18 cellular contexts compared by ENCODE assay signal in the genomic region with DNA sequence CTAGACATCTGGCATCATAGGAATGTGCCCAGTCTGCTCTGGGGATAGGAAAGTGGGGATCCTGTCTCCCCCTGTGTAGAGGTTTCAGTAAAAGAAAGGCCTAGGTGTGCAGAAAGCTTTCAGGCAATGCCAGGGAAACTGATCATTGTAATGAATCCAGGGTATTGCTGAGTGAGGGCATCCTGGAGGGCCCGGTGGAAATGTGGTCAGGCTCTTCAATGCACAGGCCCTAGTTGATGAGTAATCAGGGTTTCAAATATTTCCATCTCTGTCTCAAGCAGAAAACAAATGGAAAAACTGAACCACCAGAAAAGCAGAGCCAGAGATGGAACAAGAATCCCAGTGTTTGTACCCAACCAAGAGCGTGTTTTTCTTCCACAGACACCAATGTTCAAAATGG. TPM values are rescaled to one million over a fixed set of nuclear protein-coding genes. Genes with fewer than 3 reads are reported as not detected.
DNase-seq lines count a peak whose midpoint lies in the region; ATAC-seq, FAIRE-seq and TF ChIP-seq lines count a peak whose summit lies in the region.
"Had no signal": no experiment of that assay in that cellular context is flagged by ENCODE, and none has a peak within 500 bp of the region (broad histone marks: within the 10 kb centered on the region; RNA-seq: fewer than 3 reads in every experiment).

No MANE protein-coding gene starts in this region.

- H3K4me2 ChIP-seq in neural progenitor cell: no peak overlapping the region

- peaks cover 3% of the 10 kb centered on the region for H3K27me3 ChIP-seq in neural progenitor cell

- H3K36me3 Mint-ChIP-seq in activated T-cell treated with anti-CD3 and anti-CD28 coated beads, Interleukin-2, amount 50 U/mL, for 24 hours (ENCODE audit: low read depth): peaks cover 68% of the 10 kb centered on the region
- no peaks in the 10 kb centered on the region for H3K36me3 Mint-ChIP-seq in neural progenitor cell

- peak overlapping the region; percentile 99 for H3K27ac Mint-ChIP-seq in activated T-cell treated with anti-CD3 and anti-CD28 coated beads, Interleukin-2, amount 50 U/mL, for 24 hours
- no peak overlapping the region for H3K27ac Mint-ChIP-seq in neural progenitor cell

- no peaks in the 10 kb centered on the region for H3K4me1 ChIP-seq in neural progenitor cell
- H3K4me1 ChIP-seq: pancreas had no signal

- peak; percentile 38 to 45 for DNase-seq in stimulated activated CD8-positive, alpha-beta memory T cell treated with anti-CD3 and anti-CD28 coated beads, Interleukin-7, amount 100 ng/mL, for 4 hours (ENCODE audit: low read depth in 2 of 2)
- DNase-seq in stimulated activated CD8-positive, alpha-beta memory T cell treated with anti-CD3 and anti-CD28 coated beads, Interleukin-4, amount 100 ng/mL, for 48 hours: no peak
- peak; percentile 62 for DNase-seq in activated T-cell treated with anti-CD3 and anti-CD28 coated beads, Interleukin-2, amount 50 U/mL, for 24 hours
- DNase-seq in iris pigment epithelial cell (ENCODE audit: low read depth) (peak; percentile 11), urothelium cell line (ENCODE audit: low spot score) (peak; percentile 8), neural progenitor cell (ENCODE audit: low spot score) (no peak), NCI-H345 treated with DMSO at 0.1 percent for 48 hours (lab: John Stamatoyannopoulos, UW; ENCODE audit: unreplicated experiment) (no peak)
- DNase-seq: DMS79 treated with DMSO at 0.1 percent for 48 hours, GOT3, mesendoderm, NCI-H2029 treated with DMSO at 0.1 percent for 48 hours, pancreas, SHP77 treated with DMSO at 0.1 percent for 48 hours had no signal

- H3K9me3 Mint-ChIP-seq in activated T-cell treated with anti-CD3 and anti-CD28 coated beads, Interleukin-2, amount 50 U/mL, for 24 hours: no peaks in the 10 kb centered on the region
- H3K9me3 Mint-ChIP-seq in neural progenitor cell: no peaks in the 10 kb centered on the region

- peaks cover 83% of the 10 kb centered on the region for H3K4me1 Mint-ChIP-seq in activated T-cell treated with anti-CD3 and anti-CD28 coated beads, Interleukin-2, amount 50 U/mL, for 24 hours (ENCODE audit: low read depth)
- H3K4me1 Mint-ChIP-seq in neural progenitor cell: peaks cover 4% of the 10 kb centered on the region

- no peaks in the 10 kb centered on the region for H3K79me2 ChIP-seq in neural progenitor cell (ENCODE audit: low read depth)

- no peak overlapping the region for H3K4me3 ChIP-seq in neural progenitor cell
- H3K4me3 ChIP-seq: GM12878, pancreas had no signal

- no peaks in the 10 kb centered on the region for H3F3A ChIP-seq in neural progenitor cell (ENCODE audit: low read depth)

- H3K4me3 Mint-ChIP-seq in activated T-cell treated with anti-CD3 and anti-CD28 coated beads, Interleukin-2, amount 50 U/mL, for 24 hours: peak overlapping the region; percentile 99
- no peak overlapping the region for H3K4me3 Mint-ChIP-seq in neural progenitor cell

- H4K20me1 ChIP-seq in neural progenitor cell (ENCODE audit: low read depth): no peaks in the 10 kb centered on the region

- FAIRE-seq in urothelium cell line (lab: Jason Lieb, UNC): no peak
- FAIRE-seq: colon, GM12878, pancreas had no signal

- H2AFZ ChIP-seq in neural progenitor cell (replicated peaks): no peak overlapping the region

- H3K27ac ChIP-seq in neural progenitor cell: no peak overlapping the region
- H3K27ac ChIP-seq: pancreas had no signal

- no peak overlapping the region for H3K9ac ChIP-seq in neural progenitor cell

- no peaks in the 10 kb centered on the region for H3K36me3 ChIP-seq in neural progenitor cell
- H3K36me3 ChIP-seq: pancreas had no signal

- no peaks in the 10 kb centered on the region for H3K27me3 Mint-ChIP-seq in activated T-cell treated with anti-CD3 and anti-CD28 coated beads, Interleukin-2, amount 50 U/mL, for 24 hours
- peaks cover 13% of the 10 kb centered on the region for H3K27me3 Mint-ChIP-seq in neural progenitor cell (ENCODE audit: insufficient read depth, low read depth)

- TF ChIP-seq CTCF in neural progenitor cell (IDR thresholded peaks at IDR 0.05): no peak

- no peak for ATAC-seq in GM18870 (IDR thresholded peaks at IDR 0.05; ENCODE audit: unreplicated experiment)
- ATAC-seq: GM12878, pancreas had no signal

- H3K9me3 ChIP-seq in neural progenitor cell (ENCODE audit: low read depth): no peaks in the 10 kb centered on the region
- H3K9me3 ChIP-seq: pancreas had no signal

RNA-seq across cellular contexts. Expression of a gene that starts 2.0 kb away (rescaled TPM):
- total RNA-seq in neural progenitor cell (ENCODE audit: low replicate concordance): not detected in 2 replicates
- total RNA-seq: fibroblast of lung, LHCN-M2 had no signal

RNA-seq across cellular contexts. Expression of a gene that starts 35.9 kb away (rescaled TPM):
- total RNA-seq in neural progenitor cell (ENCODE audit: low replicate concordance): not detected in 2 replicates
- total RNA-seq: fibroblast of lung, LHCN-M2 had no signal

RNA-seq across cellular contexts. Expression of a gene that starts 37.6 kb away (rescaled TPM):
- total RNA-seq in neural progenitor cell (ENCODE audit: low replicate concordance): not detected in 2 replicates
- total RNA-seq: fibroblast of lung, LHCN-M2 had no signal

RNA-seq across cellular contexts. Expression of a gene that starts 42.5 kb away (rescaled TPM):
- 1.9 and 2.3 TPM in 2 replicates for total RNA-seq in neural progenitor cell (ENCODE audit: low replicate concordance)
- total RNA-seq: fibroblast of lung, LHCN-M2 had no signal

RNA-seq across cellular contexts. Expression of a gene that starts 52.8 kb away (rescaled TPM):
- total RNA-seq in neural progenitor cell (ENCODE audit: low replicate concordance): 36.1 and 45.0 TPM in 2 replicates

Comparison
In these comparisons a context has a peak if more than half of its experiments do, and no peak if none do; other contexts are left out.
1. DNase-seq: peak in stimulated activated CD8-positive, alpha-beta memory T cell treated with anti-CD3 and anti-CD28 coated beads, Interleukin-7, amount 100 ng/mL, for 4 hours (2 of 2), activated T-cell treated with anti-CD3 and anti-CD28 coated beads, Interleukin-2, amount 50 U/mL, for 24 hours (single experiment), iris pigment epithelial cell (single experiment) and urothelium cell line (single experiment); none in stimulated activated CD8-positive, alpha-beta memory T cell treated with anti-CD3 and anti-CD28 coated beads, Interleukin-4, amount 100 ng/mL, for 48 hours (single experiment), neural progenitor cell (single experiment) and NCI-H345 treated with DMSO at 0.1 percent for 48 hours (single experiment).